Comparison of ENCODE assay signal across 11 cellular contexts in genomic region chr3:122091602-122092006, GRCh38. TPM values are rescaled to one million over a fixed set of nuclear protein-coding genes. Genes with fewer than 3 reads are reported as not detected.
DNase-seq lines count a peak whose midpoint lies in the region; ATAC-seq, FAIRE-seq and TF ChIP-seq lines count a peak whose summit lies in the region.
"Had no signal": no experiment of that assay in that cellular context is flagged by ENCODE, and none has a peak within 500 bp of the region (broad histone marks: within the 10 kb centered on the region; RNA-seq: fewer than 3 reads in every experiment).

No MANE protein-coding gene starts in this region.

- H3K36me3 Mint-ChIP-seq in activated CD4-positive, alpha-beta memory T cell treated with anti-CD3 and anti-CD28 coated beads, Interleukin-2, amount 10 ng/mL, durations not matched to agents 7 days and 5 days (ENCODE audit: low read depth) = peaks cover 49% of the 10 kb centered on the region
- no peaks in the 10 kb centered on the region for H3K36me3 Mint-ChIP-seq in CD4-positive, alpha-beta T cell (ENCODE audit: low read depth)

- H3K9me3 ChIP-seq in BLaER1 treated with 17β-estradiol and CSF1 and Interleukin-3, amounts not matched to agents 10 nM and 100 nM (replicated peaks in 1 of 11) = no peaks in the 10 kb centered on the region
- no peaks in the 10 kb centered on the region for H3K9me3 ChIP-seq in CD4-positive, alpha-beta T cell (ENCODE audit: control insufficient read depth, low read length)

- peaks cover 2% of the 10 kb centered on the region for H3K9me3 Mint-ChIP-seq in activated CD4-positive, alpha-beta memory T cell treated with anti-CD3 and anti-CD28 coated beads, Interleukin-2, amount 10 ng/mL, durations not matched to agents 7 days and 5 days
- H3K9me3 Mint-ChIP-seq in CD4-positive, alpha-beta T cell = no peaks in the 10 kb centered on the region

- peak overlapping the region; percentile 96 for H3K27ac Mint-ChIP-seq in activated CD4-positive, alpha-beta memory T cell treated with anti-CD3 and anti-CD28 coated beads, Interleukin-2, amount 10 ng/mL, durations not matched to agents 7 days and 5 days
- no peak overlapping the region for H3K27ac Mint-ChIP-seq in CD4-positive, alpha-beta T cell

- H3K27me3 ChIP-seq in BLaER1 treated with 17β-estradiol and CSF1 and Interleukin-3, amounts not matched to agents 10 nM and 100 nM = peaks cover 0 to 8% (median 0%) of the 10 kb centered on the region in 11 experiments; a peak in 1 of 22 replicates
- H3K27me3 ChIP-seq in CD4-positive, alpha-beta T cell (ENCODE audit: control insufficient read depth, insufficient read depth, low read length) = no peaks in the 10 kb centered on the region
- H3K27me3 ChIP-seq: foreskin keratinocyte had no signal

- POLR2A ChIA-PET in activated CD4-positive, alpha-beta memory T cell treated with anti-CD3 and anti-CD28 coated beads, Interleukin-2, amount 10 ng/mL, durations not matched to agents 7 days and 5 days (lab: Charles Lee) = interaction anchor here (0.9 to 14.5 kb wide), 6 partner anchors 9 to 546 kb away, joined by 4 to 568 read pairs (median 6); partner anchors contain the start of genes EAF2, IQCB1 and POLQ
- POLR2A ChIA-PET in CD4-positive, alpha-beta T cell (lab: Charles Lee) = no interaction called here

- H4K20me1 ChIP-seq in BLaER1 treated with 17β-estradiol and CSF1 and Interleukin-3, amounts not matched to agents 10 nM and 100 nM = peaks cover 0 to 83% (median 0%) of the 10 kb centered on the region in 11 experiments; a peak in 2 of 22 replicates

- H3K4me3 ChIP-seq in BLaER1 treated with 17β-estradiol and CSF1 and Interleukin-3, amounts not matched to agents 10 nM and 100 nM = peak overlapping the region in 9 of 10 experiments; percentile 12 to 58 (median 40); a peak in 16 of 20 replicates

- H3K27ac ChIP-seq in BLaER1 treated with 17β-estradiol and CSF1 and Interleukin-3, amounts not matched to agents 10 nM and 100 nM = peak overlapping the region; percentile 46 to 89 (median 85)
- no peak overlapping the region for H3K27ac ChIP-seq in CD4-positive, alpha-beta T cell (ENCODE audit: low read depth, low read length)

- ATAC-seq in GM19043 (IDR thresholded peaks at IDR 0.05; ENCODE audit: low read depth, unreplicated experiment) (peak; percentile 47), HG03108 (IDR thresholded peaks at IDR 0.05; ENCODE audit: unreplicated experiment) (peak; percentile 40)
- no peak for ATAC-seq in CD4-positive, alpha-beta T cell (ENCODE audit: poor library complexity)

- peaks cover 30 to 69% (median 40%) of the 10 kb centered on the region in 10 experiments for H3K4me1 ChIP-seq in BLaER1 treated with 17β-estradiol and CSF1 and Interleukin-3, amounts not matched to agents 10 nM and 100 nM
- H3K4me1 ChIP-seq: foreskin keratinocyte had no signal

- no peak for TF ChIP-seq CTCF in CD4-positive, alpha-beta T cell (IDR thresholded peaks at IDR 0.05)

- no peak for FAIRE-seq in HTR-8/SVneo (lab: Jason Lieb, UNC)
- FAIRE-seq: TTC549 had no signal

- H3K4me1 Mint-ChIP-seq in activated CD4-positive, alpha-beta memory T cell treated with anti-CD3 and anti-CD28 coated beads, Interleukin-2, amount 10 ng/mL, durations not matched to agents 7 days and 5 days = peaks cover 78% of the 10 kb centered on the region
- no peaks in the 10 kb centered on the region for H3K4me1 Mint-ChIP-seq in CD4-positive, alpha-beta T cell (ENCODE audit: low read depth)

- H3K4me2 ChIP-seq in BLaER1 treated with 17β-estradiol and CSF1 and Interleukin-3, amounts not matched to agents 10 nM and 100 nM = peak overlapping the region; percentile 71 to 97 (median 90)

- CTCF ChIA-PET in activated CD4-positive, alpha-beta memory T cell treated with anti-CD3 and anti-CD28 coated beads, Interleukin-2, amount 10 ng/mL, durations not matched to agents 7 days and 5 days (lab: Charles Lee) = interaction anchor here (0.7 to 6.2 kb wide), 11 partner anchors 9 to 545 kb away, joined by 3 to 89 read pairs (median 7); partner anchors contain the start of gene MIX23
- CTCF ChIA-PET in CD4-positive, alpha-beta T cell (lab: Charles Lee) = no interaction called here

- peak overlapping the region; percentile 42 to 77 (median 68); a peak in 21 of 22 replicates for H3K9ac ChIP-seq in BLaER1 treated with 17β-estradiol and CSF1 and Interleukin-3, amounts not matched to agents 10 nM and 100 nM

- no peak for DNase-seq in activated CD4-positive, alpha-beta memory T cell treated with anti-CD3 and anti-CD28 coated beads, Interleukin-2, amount 10 ng/mL, durations not matched to agents 7 days and 5 days
- DNase-seq in head of caudate nucleus (no peak), NCI-H1930 (lab: John Stamatoyannopoulos, UW) (no peak), HTR-8/SVneo (ENCODE audit: insufficient read length, low spot score) (no peak)
- DNase-seq in CD4-positive, alpha-beta T cell = no peak
- DNase-seq: foreskin keratinocyte, NCI-H1694 treated with DMSO at 0.1 percent for 48 hours had no signal

- H3K4me3 Mint-ChIP-seq in activated CD4-positive, alpha-beta memory T cell treated with anti-CD3 and anti-CD28 coated beads, Interleukin-2, amount 10 ng/mL, durations not matched to agents 7 days and 5 days = peak overlapping the region; percentile 23
- H3K4me3 Mint-ChIP-seq in CD4-positive, alpha-beta T cell = no peak overlapping the region

- peaks cover 0 to 62% (median 0%) of the 10 kb centered on the region in 11 experiments; a peak in 6 of 22 replicates for H3K36me3 ChIP-seq in BLaER1 treated with 17β-estradiol and CSF1 and Interleukin-3, amounts not matched to agents 10 nM and 100 nM

- intact Hi-C loops in head of caudate nucleus (cut with DNase I) = no loop called here
- intact Hi-C loops in CD4-positive, alpha-beta T cell (cut with DNase I, micrococcal nuclease) = no loop called here

- H3K27me3 Mint-ChIP-seq in activated CD4-positive, alpha-beta memory T cell treated with anti-CD3 and anti-CD28 coated beads, Interleukin-2, amount 10 ng/mL, durations not matched to agents 7 days and 5 days = no peaks in the 10 kb centered on the region
- no peaks in the 10 kb centered on the region for H3K27me3 Mint-ChIP-seq in CD4-positive, alpha-beta T cell

RNA-seq across cellular contexts. Expression of gene CD86, which starts 36.4 kb away (rescaled TPM):
- 10 to 100 TPM; 21.6 to 21.7 TPM for total RNA-seq in activated CD4-positive, alpha-beta memory T cell treated with anti-CD3 and anti-CD28 coated beads, Interleukin-2, amount 10 ng/mL, durations not matched to agents 7 days and 5 days
- total RNA-seq in CD4-positive, alpha-beta T cell = 1 to 10 TPM in 1 of 2 experiments, under 1 TPM in 1; 0.69 to 1.4 TPM

Comparison
In these comparisons a context has a peak if more than half of its experiments do, and no peak if none do; other contexts are left out.
1. RNA of gene CD86, which starts 36.4 kb away (total RNA-seq): 21.6 to 21.7 TPM in activated CD4-positive, alpha-beta memory T cell treated with anti-CD3 and anti-CD28 coated beads, Interleukin-2, amount 10 ng/mL, durations not matched to agents 7 days and 5 days; 0.69 to 1.4 TPM in CD4-positive, alpha-beta T cell; every median in the first group is over 4 times any median in the second.